ENCODE assay signal across 1 cellular context in the genomic region with DNA sequence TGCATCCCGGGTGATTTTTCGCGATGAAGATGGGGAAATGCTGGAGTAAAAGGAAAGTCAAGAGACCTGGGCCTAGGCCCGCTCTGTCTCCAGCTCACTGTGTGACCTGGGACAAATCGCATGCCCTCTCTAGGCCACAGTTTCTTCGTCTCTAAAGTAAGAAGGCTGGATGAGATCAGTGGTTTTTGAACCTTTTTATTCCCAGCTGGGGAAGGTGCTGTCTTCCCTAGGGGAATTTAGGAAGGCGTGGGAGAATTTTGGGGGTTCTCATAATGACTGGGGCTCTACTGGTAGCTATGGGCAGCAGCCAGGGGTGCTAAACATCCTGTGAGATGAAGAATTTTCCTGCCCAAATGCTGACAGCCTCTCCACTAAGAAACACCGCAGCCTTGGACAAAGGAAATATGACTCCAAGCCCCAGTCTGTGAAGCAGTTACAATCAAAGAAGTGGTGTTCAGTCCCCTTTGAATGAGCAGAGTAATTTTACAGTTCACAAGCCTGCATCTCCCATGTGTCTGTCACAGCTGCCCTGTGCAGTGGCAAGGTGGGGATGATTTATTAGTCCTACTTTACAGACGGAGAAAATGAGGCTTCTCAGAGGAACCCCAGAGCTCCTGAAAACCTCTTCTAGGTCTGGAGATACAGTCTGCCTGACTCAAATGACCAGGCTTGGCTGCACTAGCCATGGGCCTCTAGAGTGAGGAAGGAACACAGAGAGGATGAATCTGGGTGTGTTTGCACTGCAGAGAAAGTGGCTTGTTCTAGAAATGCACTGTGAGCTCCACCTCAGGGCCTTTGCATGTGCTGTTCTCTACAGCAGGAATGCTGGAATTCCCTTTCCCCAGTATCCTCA.
TF ChIP-seq lines count a peak whose summit lies in the region.

No MANE protein-coding gene starts in this region.

TF ChIP-seq in endothelial cell of umbilical vein, 7 proteins besides CTCF, POLR2A, EP300 and RAD21 (continued from another document):
- TF ChIP-seq POLR2AphosphoS5 (IDR thresholded peaks at IDR 0.05; ENCODE audit: insufficient read depth, low read depth, low read length) (no peak), EZH2 (IDR thresholded peaks at IDR 0.05; ENCODE audit: borderline replicate concordance, low read depth, low read length, severe bottlenecking) (no peak), FOS (IDR thresholded peaks at IDR 0.05; ENCODE audit: borderline replicate concordance, insufficient read depth, low read length) (no peak), JUN (IDR thresholded peaks at IDR 0.05; ENCODE audit: borderline replicate concordance, insufficient read depth, insufficient read length, low read depth) (no peak), MAX (IDR thresholded peaks at IDR 0.05; ENCODE audit: insufficient read depth, insufficient read length) (no peak), GATA2 (IDR thresholded peaks at IDR 0.05; ENCODE audit: insufficient read depth, insufficient read length, low read depth, low read length) (no peak)
